1 cellular context compared by ENCODE assay signal in genomic region chr4:128768373-128768996, GRCh38.
TF ChIP-seq lines count a peak whose summit lies in the region.

No MANE protein-coding gene starts in this region.

TF ChIP-seq in IMR-90, 13 proteins besides CTCF, POLR2A, EP300 and RAD21:
- no peak for TF ChIP-seq CHD1 (IDR thresholded peaks at IDR 0.05; ENCODE audit: low read depth, low read length)
